ENCODE assay signal across 11 cellular contexts in genomic region chr22:25898707-25899365, GRCh38.
DNase-seq lines count a peak whose midpoint lies in the region; ATAC-seq and TF ChIP-seq lines count a peak whose summit lies in the region.
"Had no signal": no experiment of that assay in that cellular context is flagged by ENCODE, and none has a peak within 500 bp of the region (broad histone marks: within the 10 kb centered on the region; RNA-seq: fewer than 3 reads in every experiment).

No MANE protein-coding gene starts in this region.

- TF ChIP-seq RAD21 in neural cell (conservative IDR thresholded peaks at IDR 0.05) = no peak

- H2AFZ ChIP-seq in SU-DHL-6 (ENCODE audit: low read depth, low read length, severe bottlenecking) (no peak overlapping the region), neural cell (ENCODE audit: low read depth, low read length) (no peak overlapping the region)

- no peak for TF ChIP-seq EP300 in neural cell (conservative IDR thresholded peaks at IDR 0.05; ENCODE audit: poor library complexity, severe bottlenecking)

- ATAC-seq in GM18519 (IDR thresholded peaks at IDR 0.05; ENCODE audit: low FRiP score, unreplicated experiment) = no peak
- ATAC-seq: natural killer cell had no signal

- H3K27ac ChIP-seq in SU-DHL-6 (ENCODE audit: low read depth, low read length) (no peak overlapping the region), neural cell (ENCODE audit: low read length) (no peak overlapping the region)
- H3K27ac ChIP-seq: thyroid gland had no signal

- no peaks in the 10 kb centered on the region for H4K20me1 ChIP-seq in SU-DHL-6 (ENCODE audit: low read depth, low read length)
- no peaks in the 10 kb centered on the region for H4K20me1 ChIP-seq in neural cell (ENCODE audit: insufficient read depth)

- H3K79me2 ChIP-seq in SU-DHL-6 (ENCODE audit: insufficient read depth, low read length) (no peaks in the 10 kb centered on the region), neural cell (replicated peaks; ENCODE audit: insufficient read depth, low read length) (no peaks in the 10 kb centered on the region)

- TF ChIP-seq CTCF in SU-DHL-6 (IDR thresholded peaks at IDR 0.05; ENCODE audit: insufficient read depth, low read length, poor library complexity, severe bottlenecking) = peak; percentile 20
- TF ChIP-seq CTCF in neural cell (IDR thresholded peaks at IDR 0.05; ENCODE audit: poor library complexity, severe bottlenecking) = peak; percentile 29

- DNase-seq in NCI-H1694 treated with DMSO at 0.1 percent for 48 hours (lab: John Stamatoyannopoulos, UW) (peak; percentile 3), NCI-H1694 (lab: John Stamatoyannopoulos, UW) (no peak), HT1080 (ENCODE audit: low read depth) (peak; percentile 2), activated T-cell treated with anti-CD3 and anti-CD28 coated beads for 4 hours (no peak), hypothalamus (lab: John Stamatoyannopoulos, UW) (no peak)
- DNase-seq: head of caudate nucleus, natural killer cell, thyroid gland had no signal

- H3K36me3 ChIP-seq in SU-DHL-6 (ENCODE audit: low read length) = no peaks in the 10 kb centered on the region
- no peaks in the 10 kb centered on the region for H3K36me3 ChIP-seq in neural cell (ENCODE audit: insufficient read depth, low read length)
- H3K36me3 ChIP-seq: thyroid gland had no signal

- H3K4me3 ChIP-seq in SU-DHL-6 (ENCODE audit: insufficient read depth, low read length, poor library complexity, severe bottlenecking) (no peak overlapping the region), neural cell (ENCODE audit: low read length) (no peak overlapping the region)
- H3K4me3 ChIP-seq: thyroid gland had no signal

- no peak overlapping the region for H3K9ac ChIP-seq in SU-DHL-6 (ENCODE audit: low read length)
- H3K9ac ChIP-seq in neural cell (ENCODE audit: low read length) = no peak overlapping the region

- H3K9me3 ChIP-seq in SU-DHL-6 (ENCODE audit: insufficient read depth, low read length) (no peaks in the 10 kb centered on the region), neural cell (ENCODE audit: low read length) (no peaks in the 10 kb centered on the region)
- H3K9me3 ChIP-seq: thyroid gland had no signal

- H3K27me3 ChIP-seq in SU-DHL-6 (ENCODE audit: low read length) = no peaks in the 10 kb centered on the region
- no peaks in the 10 kb centered on the region for H3K27me3 ChIP-seq in neural cell (ENCODE audit: insufficient read depth, low read depth, low read length)
- H3K27me3 ChIP-seq: thyroid gland had no signal

- H3K9me2 ChIP-seq in SU-DHL-6 (replicated peaks; ENCODE audit: insufficient read depth, low read length) (no peaks in the 10 kb centered on the region), neural cell (ENCODE audit: insufficient read depth, low read length) (no peaks in the 10 kb centered on the region)

- H3F3A ChIP-seq in SU-DHL-6 (ENCODE audit: insufficient read depth) (no peaks in the 10 kb centered on the region), neural cell (ENCODE audit: insufficient read depth, low read length, poor library complexity, severe bottlenecking) (no peaks in the 10 kb centered on the region)

- no peak overlapping the region for H3K4me2 ChIP-seq in SU-DHL-6 (ENCODE audit: low read depth, low read length, poor library complexity, severe bottlenecking)
- H3K4me2 ChIP-seq in neural cell (ENCODE audit: low read length) = no peak overlapping the region

TF ChIP-seq in neural cell, 6 proteins besides CTCF, POLR2A, EP300 and RAD21:
- TF ChIP-seq REST (IDR thresholded peaks at IDR 0.05; ENCODE audit: borderline replicate concordance) (no peak), SMC3 (conservative IDR thresholded peaks at IDR 0.05; ENCODE audit: poor library complexity) (peak; percentile 23)

Comparison
In these comparisons a context has a peak if more than half of its experiments do, and no peak if none do; other contexts are left out.
1. DNase-seq: peak in NCI-H1694 treated with DMSO at 0.1 percent for 48 hours (single experiment) and HT1080 (single experiment); none in NCI-H1694 (single experiment), activated T-cell treated with anti-CD3 and anti-CD28 coated beads for 4 hours (single experiment) and hypothalamus (0 of 51).